Comparison of ENCODE assay signal across 1 cellular context in the genomic region with DNA sequence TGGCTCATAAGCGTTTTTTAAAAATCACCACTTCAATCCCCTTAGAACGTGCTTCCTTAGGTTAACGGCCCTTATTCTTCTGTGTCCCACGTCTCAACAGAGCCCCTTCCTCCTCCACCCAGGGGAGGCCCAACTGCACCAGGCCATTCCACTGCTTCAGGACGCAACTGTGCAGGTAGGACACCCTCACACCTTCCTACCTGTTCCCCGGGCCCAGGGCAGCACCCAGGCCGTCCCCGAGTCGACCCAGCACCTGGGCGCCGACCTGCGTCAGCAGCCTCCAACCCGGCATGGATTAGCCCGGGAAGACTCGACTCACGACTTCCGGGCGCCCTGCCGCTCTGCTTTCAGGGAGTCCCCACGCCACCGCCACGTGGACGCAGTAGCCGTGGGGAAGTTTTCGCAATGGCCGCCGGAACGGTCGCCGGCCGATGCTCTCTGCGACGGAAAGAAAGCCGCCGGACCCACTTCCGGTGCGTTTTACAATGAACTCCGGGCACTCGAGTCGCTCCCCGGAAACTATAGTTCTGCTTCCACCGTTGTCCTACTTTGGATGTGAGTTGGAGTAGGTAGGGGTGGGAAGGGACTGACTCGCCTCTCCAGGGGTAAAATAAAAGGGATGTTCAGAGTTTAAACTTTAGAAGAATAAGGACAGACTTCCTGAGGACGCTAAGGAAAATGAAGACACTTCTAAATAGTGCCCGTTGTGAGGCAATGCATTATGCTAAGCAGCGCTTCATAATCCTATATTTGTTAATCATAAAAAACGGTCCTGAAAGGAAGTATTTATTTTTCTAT.
TF ChIP-seq lines count a peak whose summit lies in the region.

Gene MRPL3, minus strand, starts transcription at position 442 of the 798 bp plus-strand sequence. Its CDS starts 150 bp downstream, at position 292.

TF ChIP-seq in K562, 482 proteins besides CTCF, POLR2A, EP300 and RAD21 (continued from another document and continues in another):
- TF ChIP-seq, protein P1, sequence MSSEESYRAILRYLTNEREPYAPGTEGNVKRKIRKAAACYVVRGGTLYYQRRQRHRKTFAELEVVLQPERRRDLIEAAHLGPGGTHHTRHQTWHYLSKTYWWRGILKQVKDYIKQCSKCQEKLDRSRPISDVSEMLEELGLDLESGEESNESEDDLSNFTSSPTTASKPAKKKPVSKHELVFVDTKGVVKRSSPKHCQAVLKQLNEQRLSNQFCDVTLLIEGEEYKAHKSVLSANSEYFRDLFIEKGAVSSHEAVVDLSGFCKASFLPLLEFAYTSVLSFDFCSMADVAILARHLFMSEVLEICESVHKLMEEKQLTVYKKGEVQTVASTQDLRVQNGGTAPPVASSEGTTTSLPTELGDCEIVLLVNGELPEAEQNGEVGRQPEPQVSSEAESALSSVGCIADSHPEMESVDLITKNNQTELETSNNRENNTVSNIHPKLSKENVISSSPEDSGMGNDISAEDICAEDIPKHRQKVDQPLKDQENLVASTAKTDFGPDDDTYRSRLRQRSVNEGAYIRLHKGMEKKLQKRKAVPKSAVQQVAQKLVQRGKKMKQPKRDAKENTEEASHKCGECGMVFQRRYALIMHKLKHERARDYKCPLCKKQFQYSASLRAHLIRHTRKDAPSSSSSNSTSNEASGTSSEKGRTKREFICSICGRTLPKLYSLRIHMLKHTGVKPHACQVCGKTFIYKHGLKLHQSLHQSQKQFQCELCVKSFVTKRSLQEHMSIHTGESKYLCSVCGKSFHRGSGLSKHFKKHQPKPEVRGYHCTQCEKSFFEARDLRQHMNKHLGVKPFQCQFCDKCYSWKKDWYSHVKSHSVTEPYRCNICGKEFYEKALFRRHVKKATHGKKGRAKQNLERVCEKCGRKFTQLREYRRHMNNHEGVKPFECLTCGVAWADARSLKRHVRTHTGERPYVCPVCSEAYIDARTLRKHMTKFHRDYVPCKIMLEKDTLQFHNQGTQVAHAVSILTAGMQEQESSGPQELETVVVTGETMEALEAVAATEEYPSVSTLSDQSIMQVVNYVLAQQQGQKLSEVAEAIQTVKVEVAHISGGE (CRISPR knock-in tag; IDR thresholded peaks at IDR 0.05), result peak; percentile 94 to 100 (median 99)
- peak; percentile 92; the same call in 1 of the 2 replicates for TF ChIP-seq CBX1 (IDR thresholded peaks at IDR 0.05; ENCODE audit: low read depth)
- TF ChIP-seq ESRRA (IDR thresholded peaks at IDR 0.05; ENCODE audit: borderline replicate concordance, low read depth), result peak; percentile 65; the same call in 1 of the 2 replicates
- no peak for TF ChIP-seq MYNN (IDR thresholded peaks at IDR 0.05)
- no peak for TF ChIP-seq MYNN (CRISPR knock-in tag; IDR thresholded peaks at IDR 0.05)
- peak; percentile 87 for TF ChIP-seq GTF2E2 (tag; IDR thresholded peaks at IDR 0.05)
- peak; percentile 46 for TF ChIP-seq KDM5B (IDR thresholded peaks at IDR 0.05; ENCODE audit: insufficient replicate concordance, low read depth, low read length)
- no peak for TF ChIP-seq CHD4 (IDR thresholded peaks at IDR 0.05; ENCODE audit: insufficient read depth, insufficient replicate concordance, low read depth, low read length, poor library complexity, severe bottlenecking)
- TF ChIP-seq CBX5 (IDR thresholded peaks at IDR 0.05; ENCODE audit: borderline replicate concordance, low read depth), result peak; percentile 55; the same call in 1 of the 2 replicates
- peak; percentile 73 for TF ChIP-seq CXXC5 (CRISPR knock-in tag; IDR thresholded peaks at IDR 0.05)
- 0 out of 2 replicates have a peak, but pooled peaks have one; percentile 48 for TF ChIP-seq ZNF197 (CRISPR knock-in tag; IDR thresholded peaks at IDR 0.05; ENCODE audit: low read depth)
- TF ChIP-seq, protein P2, sequence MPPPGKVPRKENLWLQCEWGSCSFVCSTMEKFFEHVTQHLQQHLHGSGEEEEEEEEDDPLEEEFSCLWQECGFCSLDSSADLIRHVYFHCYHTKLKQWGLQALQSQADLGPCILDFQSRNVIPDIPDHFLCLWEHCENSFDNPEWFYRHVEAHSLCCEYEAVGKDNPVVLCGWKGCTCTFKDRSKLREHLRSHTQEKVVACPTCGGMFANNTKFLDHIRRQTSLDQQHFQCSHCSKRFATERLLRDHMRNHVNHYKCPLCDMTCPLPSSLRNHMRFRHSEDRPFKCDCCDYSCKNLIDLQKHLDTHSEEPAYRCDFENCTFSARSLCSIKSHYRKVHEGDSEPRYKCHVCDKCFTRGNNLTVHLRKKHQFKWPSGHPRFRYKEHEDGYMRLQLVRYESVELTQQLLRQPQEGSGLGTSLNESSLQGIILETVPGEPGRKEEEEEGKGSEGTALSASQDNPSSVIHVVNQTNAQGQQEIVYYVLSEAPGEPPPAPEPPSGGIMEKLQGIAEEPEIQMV (tag; conservative IDR thresholded peaks at IDR 0.05; ENCODE audit: low read depth), result no peak
- TF ChIP-seq, protein P3, sequence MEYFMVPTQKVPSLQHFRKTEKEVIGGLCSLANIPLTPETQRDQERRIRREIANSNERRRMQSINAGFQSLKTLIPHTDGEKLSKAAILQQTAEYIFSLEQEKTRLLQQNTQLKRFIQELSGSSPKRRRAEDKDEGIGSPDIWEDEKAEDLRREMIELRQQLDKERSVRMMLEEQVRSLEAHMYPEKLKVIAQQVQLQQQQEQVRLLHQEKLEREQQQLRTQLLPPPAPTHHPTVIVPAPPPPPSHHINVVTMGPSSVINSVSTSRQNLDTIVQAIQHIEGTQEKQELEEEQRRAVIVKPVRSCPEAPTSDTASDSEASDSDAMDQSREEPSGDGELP (CRISPR knock-in tag; IDR thresholded peaks at IDR 0.05; ENCODE audit: borderline replicate concordance), result peak; percentile 78
- TF ChIP-seq NEUROD1 (IDR thresholded peaks at IDR 0.05; ENCODE audit: borderline replicate concordance, low read depth, low read length, partially characterized antibody), result peak; percentile 82
- TF ChIP-seq JUND (IDR thresholded peaks at IDR 0.05; ENCODE audit: borderline replicate concordance, low read depth, low read length), result peak; percentile 53
- no peak; the same call in 2 of the 3 replicates for TF ChIP-seq JUND (tag; IDR thresholded peaks at IDR 0.05; ENCODE audit: borderline replicate concordance, low read depth, low read length)
- 0 out of 2 replicates have a peak, but pooled peaks have one; percentile 66 for TF ChIP-seq DMBX1 (CRISPR knock-in tag; IDR thresholded peaks at IDR 0.05; ENCODE audit: borderline replicate concordance)
- 0 out of 2 replicates have a peak, but pooled peaks have one; percentile 36 for TF ChIP-seq GMEB1 (CRISPR knock-in tag; IDR thresholded peaks at IDR 0.05)
- peak; percentile 71; the same call in 1 of the 2 replicates for TF ChIP-seq RNF2 (IDR thresholded peaks at IDR 0.05)
- no peak for TF ChIP-seq SMAD3 (CRISPR knock-in tag; conservative IDR thresholded peaks at IDR 0.05)
- TF ChIP-seq, protein P4, sequence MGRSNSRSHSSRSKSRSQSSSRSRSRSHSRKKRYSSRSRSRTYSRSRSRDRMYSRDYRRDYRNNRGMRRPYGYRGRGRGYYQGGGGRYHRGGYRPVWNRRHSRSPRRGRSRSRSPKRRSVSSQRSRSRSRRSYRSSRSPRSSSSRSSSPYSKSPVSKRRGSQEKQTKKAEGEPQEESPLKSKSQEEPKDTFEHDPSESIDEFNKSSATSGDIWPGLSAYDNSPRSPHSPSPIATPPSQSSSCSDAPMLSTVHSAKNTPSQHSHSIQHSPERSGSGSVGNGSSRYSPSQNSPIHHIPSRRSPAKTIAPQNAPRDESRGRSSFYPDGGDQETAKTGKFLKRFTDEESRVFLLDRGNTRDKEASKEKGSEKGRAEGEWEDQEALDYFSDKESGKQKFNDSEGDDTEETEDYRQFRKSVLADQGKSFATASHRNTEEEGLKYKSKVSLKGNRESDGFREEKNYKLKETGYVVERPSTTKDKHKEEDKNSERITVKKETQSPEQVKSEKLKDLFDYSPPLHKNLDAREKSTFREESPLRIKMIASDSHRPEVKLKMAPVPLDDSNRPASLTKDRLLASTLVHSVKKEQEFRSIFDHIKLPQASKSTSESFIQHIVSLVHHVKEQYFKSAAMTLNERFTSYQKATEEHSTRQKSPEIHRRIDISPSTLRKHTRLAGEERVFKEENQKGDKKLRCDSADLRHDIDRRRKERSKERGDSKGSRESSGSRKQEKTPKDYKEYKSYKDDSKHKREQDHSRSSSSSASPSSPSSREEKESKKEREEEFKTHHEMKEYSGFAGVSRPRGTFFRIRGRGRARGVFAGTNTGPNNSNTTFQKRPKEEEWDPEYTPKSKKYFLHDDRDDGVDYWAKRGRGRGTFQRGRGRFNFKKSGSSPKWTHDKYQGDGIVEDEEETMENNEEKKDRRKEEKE (IDR thresholded peaks at IDR 0.05; ENCODE audit: borderline replicate concordance in 1 of 2, control insufficient read depth in 1 of 2, low read depth in 2 of 2, low read length in 1 of 2), result peak in 1 of 2 experiments; percentile 90; a peak in 2 of 4 replicates
- peak; percentile 100 for TF ChIP-seq MYC (IDR thresholded peaks at IDR 0.05; ENCODE audit: low read depth, low read length)
- peak; percentile 99 for TF ChIP-seq MYC (CRISPR knock-in tag; IDR thresholded peaks at IDR 0.05; ENCODE audit: borderline replicate concordance, low read depth)
- peak; percentile 29; the same call in 1 of the 2 replicates for TF ChIP-seq MBD2 (IDR thresholded peaks at IDR 0.05; ENCODE audit: borderline replicate concordance, low read depth)
- peak; percentile 86 for TF ChIP-seq ETS1 (conservative IDR thresholded peaks at IDR 0.05; ENCODE audit: control insufficient read depth, low read depth, low read length)
- peak; percentile 52 for TF ChIP-seq HNRNPLL (IDR thresholded peaks at IDR 0.05; ENCODE audit: low read depth, low read length, poor library complexity, severe bottlenecking)
- peak; percentile 89 for TF ChIP-seq TAF1 (IDR thresholded peaks at IDR 0.05; ENCODE audit: control insufficient read depth, extremely low read depth, insufficient read depth, low read length, severe bottlenecking)
- no peak for TF ChIP-seq ZFPM2 (CRISPR knock-in tag; IDR thresholded peaks at IDR 0.05)
- TF ChIP-seq ATF7 (IDR thresholded peaks at IDR 0.05), result peak; percentile 49; the same call in 1 of the 2 replicates
- TF ChIP-seq, protein P5, sequence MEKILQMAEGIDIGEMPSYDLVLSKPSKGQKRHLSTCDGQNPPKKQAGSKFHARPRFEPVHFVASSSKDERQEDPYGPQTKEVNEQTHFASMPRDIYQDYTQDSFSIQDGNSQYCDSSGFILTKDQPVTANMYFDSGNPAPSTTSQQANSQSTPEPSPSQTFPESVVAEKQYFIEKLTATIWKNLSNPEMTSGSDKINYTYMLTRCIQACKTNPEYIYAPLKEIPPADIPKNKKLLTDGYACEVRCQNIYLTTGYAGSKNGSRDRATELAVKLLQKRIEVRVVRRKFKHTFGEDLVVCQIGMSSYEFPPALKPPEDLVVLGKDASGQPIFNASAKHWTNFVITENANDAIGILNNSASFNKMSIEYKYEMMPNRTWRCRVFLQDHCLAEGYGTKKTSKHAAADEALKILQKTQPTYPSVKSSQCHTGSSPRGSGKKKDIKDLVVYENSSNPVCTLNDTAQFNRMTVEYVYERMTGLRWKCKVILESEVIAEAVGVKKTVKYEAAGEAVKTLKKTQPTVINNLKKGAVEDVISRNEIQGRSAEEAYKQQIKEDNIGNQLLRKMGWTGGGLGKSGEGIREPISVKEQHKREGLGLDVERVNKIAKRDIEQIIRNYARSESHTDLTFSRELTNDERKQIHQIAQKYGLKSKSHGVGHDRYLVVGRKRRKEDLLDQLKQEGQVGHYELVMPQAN (IDR thresholded peaks at IDR 0.05; ENCODE audit: borderline replicate concordance), result peak; percentile 94
- TF ChIP-seq POLR2AphosphoS5 (IDR thresholded peaks at IDR 0.05; ENCODE audit: control insufficient read depth, insufficient read depth, low read depth, low read length), result peak; percentile 67
- TF ChIP-seq HCFC1 (IDR thresholded peaks at IDR 0.05; ENCODE audit: low read depth, low read length), result peak; percentile 86
- TF ChIP-seq TAF7 (tag; IDR thresholded peaks at IDR 0.05), result peak; percentile 74; the same call in 1 of the 2 replicates
- TF ChIP-seq, protein P6, sequence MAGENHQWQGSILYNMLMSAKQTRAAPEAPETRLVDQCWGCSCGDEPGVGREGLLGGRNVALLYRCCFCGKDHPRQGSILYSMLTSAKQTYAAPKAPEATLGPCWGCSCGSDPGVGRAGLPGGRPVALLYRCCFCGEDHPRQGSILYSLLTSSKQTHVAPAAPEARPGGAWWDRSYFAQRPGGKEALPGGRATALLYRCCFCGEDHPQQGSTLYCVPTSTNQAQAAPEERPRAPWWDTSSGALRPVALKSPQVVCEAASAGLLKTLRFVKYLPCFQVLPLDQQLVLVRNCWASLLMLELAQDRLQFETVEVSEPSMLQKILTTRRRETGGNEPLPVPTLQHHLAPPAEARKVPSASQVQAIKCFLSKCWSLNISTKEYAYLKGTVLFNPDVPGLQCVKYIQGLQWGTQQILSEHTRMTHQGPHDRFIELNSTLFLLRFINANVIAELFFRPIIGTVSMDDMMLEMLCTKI (IDR thresholded peaks at IDR 0.05; ENCODE audit: partially characterized antibody), result no peak
- peak; percentile 99 for TF ChIP-seq EP400 (IDR thresholded peaks at IDR 0.05)
- peak; percentile 42; the same call in 1 of the 2 replicates for TF ChIP-seq CTBP1 (IDR thresholded peaks at IDR 0.05; ENCODE audit: borderline replicate concordance)
- TF ChIP-seq EHMT2 (IDR thresholded peaks at IDR 0.05), result peak; percentile 94
- peak; percentile 93 for TF ChIP-seq ZEB2 (IDR thresholded peaks at IDR 0.05)
